ENCODE assay signal across 12 cellular contexts in the genomic region with DNA sequence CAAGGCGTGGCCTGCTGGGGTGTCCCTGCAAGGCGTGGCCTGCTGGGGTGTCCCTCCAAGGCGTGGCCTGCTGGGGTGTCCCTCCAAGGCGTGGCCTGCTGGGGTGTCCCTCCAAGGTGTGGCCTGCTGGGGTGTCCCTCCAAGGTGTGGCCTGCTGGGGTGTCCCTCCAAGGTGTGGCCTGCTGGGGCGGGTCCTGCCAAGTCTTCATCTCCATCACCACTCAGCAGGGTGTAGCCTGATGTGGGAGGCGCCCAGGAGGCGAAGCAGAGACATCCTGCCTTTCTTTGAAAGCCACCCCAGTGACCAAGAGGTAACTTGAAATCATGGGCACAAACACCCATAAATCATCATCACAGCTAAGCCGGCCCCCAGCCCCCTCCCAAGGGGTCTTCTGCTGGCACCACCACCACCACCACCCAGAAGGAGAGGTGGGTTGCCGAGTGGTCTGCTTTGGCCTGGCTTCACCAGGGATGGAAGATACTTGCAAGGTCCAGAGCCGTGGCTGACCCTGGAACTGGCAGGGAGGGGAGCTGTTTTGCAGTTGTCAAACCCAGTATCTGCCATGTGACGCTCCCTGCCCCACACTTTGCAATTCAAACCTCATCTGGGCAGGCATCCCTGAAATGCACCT.
"Had no signal": no experiment of that assay in that cellular context is flagged by ENCODE, and none has a peak within 500 bp of the region (broad histone marks: within the 10 kb centered on the region; RNA-seq: fewer than 3 reads in every experiment).

No MANE protein-coding gene starts in this region.

- H3K27ac ChIP-seq: adrenal gland, pancreas, skin epidermis had no signal

- H3K9me3 ChIP-seq: adrenal gland, pancreas had no signal

- H3K27me3 Mint-ChIP-seq: activated CD4-positive, alpha-beta T cell treated with anti-CD3 and anti-CD28 coated beads, Interleukin-2, amount 10 ng/mL, durations not matched to agents 7 days and 5 days; activated naive CD4-positive, alpha-beta T cell treated with anti-CD3 and anti-CD28 coated beads, Interleukin-2, amount 50 U/mL, for 24 hours had no signal

- H3K4me3 ChIP-seq: adrenal gland, pancreas, skin epidermis had no signal

- ATAC-seq: pancreas had no signal

- H3K9me3 Mint-ChIP-seq: activated naive CD4-positive, alpha-beta T cell treated with anti-CD3 and anti-CD28 coated beads, Interleukin-2, amount 50 U/mL, for 24 hours; neural crest cell had no signal

- H3K27ac Mint-ChIP-seq: activated CD4-positive, alpha-beta T cell treated with anti-CD3 and anti-CD28 coated beads, Interleukin-2, amount 10 ng/mL, durations not matched to agents 7 days and 5 days; activated naive CD4-positive, alpha-beta T cell treated with anti-CD3 and anti-CD28 coated beads, Interleukin-2, amount 50 U/mL, for 24 hours had no signal

- DNase-seq: activated CD4-positive, alpha-beta T cell treated with anti-CD3 and anti-CD28 coated beads, Interleukin-2, amount 10 ng/mL, durations not matched to agents 7 days and 5 days; activated CD4-positive, CD25-positive, alpha-beta regulatory T cell; foreskin fibroblast; hippocampal formation; stimulated activated CD4-positive, alpha-beta T cell treated with anti-CD3 and anti-CD28 coated beads, Interleukin-4, amount 100 ng/mL, for 24 hours; stimulated activated naive CD4-positive, alpha-beta T cell treated with Interleukin-2 at 50 U/mL for 16 hours; SW 1271 had no signal

- H3K27me3 ChIP-seq: adrenal gland, pancreas had no signal

- H3K4me3 Mint-ChIP-seq: activated CD4-positive, alpha-beta T cell treated with anti-CD3 and anti-CD28 coated beads, Interleukin-2, amount 10 ng/mL, durations not matched to agents 7 days and 5 days; activated naive CD4-positive, alpha-beta T cell treated with anti-CD3 and anti-CD28 coated beads, Interleukin-2, amount 50 U/mL, for 24 hours; neural crest cell had no signal

- H3K36me3 ChIP-seq: adrenal gland had no signal

- H3K4me1 Mint-ChIP-seq: activated CD4-positive, alpha-beta T cell treated with anti-CD3 and anti-CD28 coated beads, Interleukin-2, amount 10 ng/mL, durations not matched to agents 7 days and 5 days; activated naive CD4-positive, alpha-beta T cell treated with anti-CD3 and anti-CD28 coated beads, Interleukin-2, amount 50 U/mL, for 24 hours; neural crest cell had no signal

- H3K4me1 ChIP-seq: adrenal gland, pancreas had no signal
